In the genomic region with DNA sequence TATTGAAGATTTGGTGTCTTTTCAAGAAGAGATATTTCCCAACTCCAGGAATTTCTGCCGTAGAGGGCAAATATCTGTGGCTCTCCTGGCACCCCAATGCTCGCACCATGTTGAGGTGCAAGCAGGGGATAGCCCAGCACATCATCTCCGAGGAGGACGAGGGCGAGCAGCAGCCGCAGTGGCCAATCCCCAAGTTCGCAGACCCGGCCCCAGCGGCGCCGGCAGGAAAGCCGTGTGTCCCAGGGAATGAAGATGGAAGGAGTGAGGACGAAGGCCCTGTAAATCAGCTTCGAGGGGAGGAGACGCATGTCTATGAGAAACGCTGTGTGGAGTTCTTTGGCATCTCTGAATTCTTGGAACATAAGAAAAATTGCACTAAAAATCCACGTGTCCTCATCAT, we compare ENCODE assay signal across 1 cellular context.
TF ChIP-seq lines count a peak whose summit lies in the region.

No MANE protein-coding gene starts in this region.

TF ChIP-seq in GM23338, 12 proteins besides CTCF, POLR2A, EP300 and RAD21 (continued from another document):
- TF ChIP-seq, protein P1, sequence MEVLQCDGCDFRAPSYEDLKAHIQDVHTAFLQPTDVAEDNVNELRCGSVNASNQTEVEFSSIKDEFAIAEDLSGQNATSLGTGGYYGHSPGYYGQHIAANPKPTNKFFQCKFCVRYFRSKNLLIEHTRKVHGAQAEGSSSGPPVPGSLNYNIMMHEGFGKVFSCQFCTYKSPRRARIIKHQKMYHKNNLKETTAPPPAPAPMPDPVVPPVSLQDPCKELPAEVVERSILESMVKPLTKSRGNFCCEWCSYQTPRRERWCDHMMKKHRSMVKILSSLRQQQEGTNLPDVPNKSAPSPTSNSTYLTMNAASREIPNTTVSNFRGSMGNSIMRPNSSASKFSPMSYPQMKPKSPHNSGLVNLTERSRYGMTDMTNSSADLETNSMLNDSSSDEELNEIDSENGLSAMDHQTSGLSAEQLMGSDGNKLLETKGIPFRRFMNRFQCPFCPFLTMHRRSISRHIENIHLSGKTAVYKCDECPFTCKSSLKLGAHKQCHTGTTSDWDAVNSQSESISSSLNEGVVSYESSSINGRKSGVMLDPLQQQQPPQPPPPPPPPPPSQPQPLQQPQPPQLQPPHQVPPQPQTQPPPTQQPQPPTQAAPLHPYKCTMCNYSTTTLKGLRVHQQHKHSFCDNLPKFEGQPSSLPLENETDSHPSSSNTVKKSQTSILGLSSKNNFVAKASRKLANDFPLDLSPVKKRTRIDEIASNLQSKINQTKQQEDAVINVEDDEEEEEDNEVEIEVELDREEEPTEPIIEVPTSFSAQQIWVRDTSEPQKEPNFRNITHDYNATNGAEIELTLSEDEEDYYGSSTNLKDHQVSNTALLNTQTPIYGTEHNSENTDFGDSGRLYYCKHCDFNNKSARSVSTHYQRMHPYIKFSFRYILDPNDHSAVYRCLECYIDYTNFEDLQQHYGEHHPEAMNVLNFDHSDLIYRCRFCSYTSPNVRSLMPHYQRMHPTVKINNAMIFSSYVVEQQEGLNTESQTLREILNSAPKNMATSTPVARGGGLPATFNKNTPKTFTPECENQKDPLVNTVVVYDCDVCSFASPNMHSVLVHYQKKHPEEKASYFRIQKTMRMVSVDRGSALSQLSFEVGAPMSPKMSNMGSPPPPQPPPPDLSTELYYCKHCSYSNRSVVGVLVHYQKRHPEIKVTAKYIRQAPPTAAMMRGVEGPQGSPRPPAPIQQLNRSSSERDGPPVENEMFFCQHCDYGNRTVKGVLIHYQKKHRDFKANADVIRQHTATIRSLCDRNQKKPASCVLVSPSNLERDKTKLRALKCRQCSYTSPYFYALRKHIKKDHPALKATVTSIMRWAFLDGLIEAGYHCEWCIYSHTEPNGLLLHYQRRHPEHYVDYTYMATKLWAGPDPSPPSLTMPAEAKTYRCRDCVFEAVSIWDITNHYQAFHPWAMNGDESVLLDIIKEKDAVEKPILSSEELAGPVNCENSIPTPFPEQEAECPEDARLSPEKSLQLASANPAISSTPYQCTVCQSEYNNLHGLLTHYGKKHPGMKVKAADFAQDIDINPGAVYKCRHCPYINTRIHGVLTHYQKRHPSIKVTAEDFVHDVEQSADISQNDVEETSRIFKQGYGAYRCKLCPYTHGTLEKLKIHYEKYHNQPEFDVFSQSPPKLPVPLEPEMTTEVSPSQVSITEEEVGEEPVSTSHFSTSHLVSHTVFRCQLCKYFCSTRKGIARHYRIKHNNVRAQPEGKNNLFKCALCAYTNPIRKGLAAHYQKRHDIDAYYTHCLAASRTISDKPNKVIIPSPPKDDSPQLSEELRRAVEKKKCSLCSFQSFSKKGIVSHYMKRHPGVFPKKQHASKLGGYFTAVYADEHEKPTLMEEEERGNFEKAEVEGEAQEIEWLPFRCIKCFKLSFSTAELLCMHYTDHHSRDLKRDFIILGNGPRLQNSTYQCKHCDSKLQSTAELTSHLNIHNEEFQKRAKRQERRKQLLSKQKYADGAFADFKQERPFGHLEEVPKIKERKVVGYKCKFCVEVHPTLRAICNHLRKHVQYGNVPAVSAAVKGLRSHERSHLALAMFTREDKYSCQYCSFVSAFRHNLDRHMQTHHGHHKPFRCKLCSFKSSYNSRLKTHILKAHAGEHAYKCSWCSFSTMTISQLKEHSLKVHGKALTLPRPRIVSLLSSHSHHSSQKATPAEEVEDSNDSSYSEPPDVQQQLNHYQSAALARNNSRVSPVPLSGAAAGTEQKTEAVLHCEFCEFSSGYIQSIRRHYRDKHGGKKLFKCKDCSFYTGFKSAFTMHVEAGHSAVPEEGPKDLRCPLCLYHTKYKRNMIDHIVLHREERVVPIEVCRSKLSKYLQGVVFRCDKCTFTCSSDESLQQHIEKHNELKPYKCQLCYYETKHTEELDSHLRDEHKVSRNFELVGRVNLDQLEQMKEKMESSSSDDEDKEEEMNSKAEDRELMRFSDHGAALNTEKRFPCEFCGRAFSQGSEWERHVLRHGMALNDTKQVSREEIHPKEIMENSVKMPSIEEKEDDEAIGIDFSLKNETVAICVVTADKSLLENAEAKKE (CRISPR knock-in tag; IDR thresholded peaks at IDR 0.05): no peak
- TF ChIP-seq, protein P2, sequence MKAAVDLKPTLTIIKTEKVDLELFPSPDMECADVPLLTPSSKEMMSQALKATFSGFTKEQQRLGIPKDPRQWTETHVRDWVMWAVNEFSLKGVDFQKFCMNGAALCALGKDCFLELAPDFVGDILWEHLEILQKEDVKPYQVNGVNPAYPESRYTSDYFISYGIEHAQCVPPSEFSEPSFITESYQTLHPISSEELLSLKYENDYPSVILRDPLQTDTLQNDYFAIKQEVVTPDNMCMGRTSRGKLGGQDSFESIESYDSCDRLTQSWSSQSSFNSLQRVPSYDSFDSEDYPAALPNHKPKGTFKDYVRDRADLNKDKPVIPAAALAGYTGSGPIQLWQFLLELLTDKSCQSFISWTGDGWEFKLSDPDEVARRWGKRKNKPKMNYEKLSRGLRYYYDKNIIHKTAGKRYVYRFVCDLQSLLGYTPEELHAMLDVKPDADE (IDR thresholded peaks at IDR 0.05): no peak
- TF ChIP-seq EZH2phosphoT487 (IDR thresholded peaks at IDR 0.05; ENCODE audit: unreplicated experiment) (no peak), NANOG (IDR thresholded peaks at IDR 0.05; ENCODE audit: borderline replicate concordance) (no peak), JUNB (IDR thresholded peaks at IDR 0.05; ENCODE audit: unreplicated experiment) (no peak)
- TF ChIP-seq, protein P3, sequence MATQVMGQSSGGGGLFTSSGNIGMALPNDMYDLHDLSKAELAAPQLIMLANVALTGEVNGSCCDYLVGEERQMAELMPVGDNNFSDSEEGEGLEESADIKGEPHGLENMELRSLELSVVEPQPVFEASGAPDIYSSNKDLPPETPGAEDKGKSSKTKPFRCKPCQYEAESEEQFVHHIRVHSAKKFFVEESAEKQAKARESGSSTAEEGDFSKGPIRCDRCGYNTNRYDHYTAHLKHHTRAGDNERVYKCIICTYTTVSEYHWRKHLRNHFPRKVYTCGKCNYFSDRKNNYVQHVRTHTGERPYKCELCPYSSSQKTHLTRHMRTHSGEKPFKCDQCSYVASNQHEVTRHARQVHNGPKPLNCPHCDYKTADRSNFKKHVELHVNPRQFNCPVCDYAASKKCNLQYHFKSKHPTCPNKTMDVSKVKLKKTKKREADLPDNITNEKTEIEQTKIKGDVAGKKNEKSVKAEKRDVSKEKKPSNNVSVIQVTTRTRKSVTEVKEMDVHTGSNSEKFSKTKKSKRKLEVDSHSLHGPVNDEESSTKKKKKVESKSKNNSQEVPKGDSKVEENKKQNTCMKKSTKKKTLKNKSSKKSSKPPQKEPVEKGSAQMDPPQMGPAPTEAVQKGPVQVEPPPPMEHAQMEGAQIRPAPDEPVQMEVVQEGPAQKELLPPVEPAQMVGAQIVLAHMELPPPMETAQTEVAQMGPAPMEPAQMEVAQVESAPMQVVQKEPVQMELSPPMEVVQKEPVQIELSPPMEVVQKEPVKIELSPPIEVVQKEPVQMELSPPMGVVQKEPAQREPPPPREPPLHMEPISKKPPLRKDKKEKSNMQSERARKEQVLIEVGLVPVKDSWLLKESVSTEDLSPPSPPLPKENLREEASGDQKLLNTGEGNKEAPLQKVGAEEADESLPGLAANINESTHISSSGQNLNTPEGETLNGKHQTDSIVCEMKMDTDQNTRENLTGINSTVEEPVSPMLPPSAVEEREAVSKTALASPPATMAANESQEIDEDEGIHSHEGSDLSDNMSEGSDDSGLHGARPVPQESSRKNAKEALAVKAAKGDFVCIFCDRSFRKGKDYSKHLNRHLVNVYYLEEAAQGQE (IDR thresholded peaks at IDR 0.05; ENCODE audit: unreplicated experiment): no peak
TF ChIP-seq in GM23338: peak in this region for 0.
